10 cellular contexts compared by ENCODE assay signal in the genomic region with DNA sequence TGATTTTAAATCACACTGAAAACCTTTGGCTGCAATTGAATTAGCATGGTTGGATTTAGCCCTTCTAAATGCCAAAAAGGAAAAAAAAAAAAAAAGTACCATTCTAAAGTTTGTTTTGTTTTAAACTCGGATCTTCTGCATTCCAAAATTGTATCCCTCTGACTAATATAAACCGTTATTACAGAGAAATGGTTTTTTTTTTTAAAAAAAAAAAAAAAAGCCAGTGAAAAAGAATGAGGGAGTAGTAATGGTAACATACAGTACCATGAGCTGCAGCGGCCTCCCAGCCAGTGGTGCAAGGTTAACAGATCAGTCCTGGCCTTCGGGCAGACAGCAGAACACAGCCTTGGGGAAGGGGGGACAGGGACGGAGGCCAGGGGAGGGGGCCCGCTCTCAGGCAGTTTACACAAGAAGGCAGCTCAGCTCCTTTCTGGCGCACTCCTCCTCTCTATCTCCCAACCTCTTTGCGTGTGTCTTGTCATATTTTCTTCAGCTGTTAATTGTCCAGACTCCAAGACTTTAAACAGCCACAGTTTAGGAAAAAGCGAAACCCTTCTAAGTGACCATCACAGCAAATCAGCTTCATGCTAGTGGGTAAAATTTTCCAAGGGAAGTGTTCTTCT.
DNase-seq lines count a peak whose midpoint lies in the region; ATAC-seq, FAIRE-seq and TF ChIP-seq lines count a peak whose summit lies in the region.
"Had no signal": no experiment of that assay in that cellular context is flagged by ENCODE, and none has a peak within 500 bp of the region (broad histone marks: within the 10 kb centered on the region; RNA-seq: fewer than 3 reads in every experiment).

No MANE protein-coding gene starts in this region.

- POLR2A ChIA-PET in H1 (lab: Charles Lee; ENCODE audit: partially characterized antibody), result interaction anchor here (0.7 to 1.6 kb wide), 4 partner anchors 12 to 105 kb away, joined by 3 to 4 read pairs (median 4); no protein-coding TSS in a partner anchor
- POLR2A ChIA-PET in activated CD4-positive, alpha-beta T cell treated with anti-CD3 and anti-CD28 coated beads, Interleukin-2, amount 10 ng/mL, durations not matched to agents 7 days and 5 days (lab: Charles Lee), result no interaction called here

- peak overlapping the region in 1 of 4 experiments; percentile 43; a peak in 2 of 7 replicates for H3K9ac ChIP-seq in H1 (replicated peaks in 1 of 4; ENCODE audit: extremely low read depth in 1 of 4, low read depth in 3 of 4, low read length in 3 of 4)

- peaks cover 5% of the 10 kb centered on the region for H3K23me2 ChIP-seq in H1 (ENCODE audit: low read depth, low read length)

- 0 out of 2 replicates have a peak, but pooled peaks cover 2% of the 10 kb centered on the region for H3K79me1 ChIP-seq in H1 (ENCODE audit: low read depth, low read length)

- no peaks in the 10 kb centered on the region for H3K4me1 Mint-ChIP-seq in activated CD4-positive, alpha-beta T cell treated with anti-CD3 and anti-CD28 coated beads, Interleukin-2, amount 10 ng/mL, durations not matched to agents 7 days and 5 days

- no peak overlapping the region for H3K56ac ChIP-seq in H1 (replicated peaks; ENCODE audit: insufficient read length, low read depth, low read length)

- H3K36me3 ChIP-seq in H1 (ENCODE audit: control insufficient read depth in 2 of 4, insufficient read depth in 4 of 4, low read length in 3 of 4) (no peaks in the 10 kb centered on the region; a peak in 1 of 8 replicates), lower lobe of right lung (no peaks in the 10 kb centered on the region), tibial artery (no peaks in the 10 kb centered on the region)

- no peak for FAIRE-seq in H1 (lab: Jason Lieb, UNC)

- no peak overlapping the region for H4K5ac ChIP-seq in H1 (ENCODE audit: insufficient read length, low read depth, low read length)

- no peak overlapping the region for H2BK5ac ChIP-seq in H1 (ENCODE audit: low read depth, low read length)

- H3K9me3 ChIP-seq in H1 (ENCODE audit: insufficient read depth in 2 of 2, low read depth in 1 of 2, low read length in 1 of 2) (no peaks in the 10 kb centered on the region), lower lobe of right lung (no peaks in the 10 kb centered on the region), tibial artery (no peaks in the 10 kb centered on the region)

- H2BK12ac ChIP-seq in H1 (ENCODE audit: low read depth, low read length), result peak overlapping the region; percentile 27; the same call in 1 of the 2 replicates

- CTCF ChIA-PET in H1 (lab: Charles Lee; ENCODE audit: partially characterized antibody), result interaction anchor here (0.6 to 1.0 kb wide), 2 partner anchors 14 to 37 kb away, joined by 3 to 4 read pairs; no protein-coding TSS in a partner anchor
- CTCF ChIA-PET in activated CD4-positive, alpha-beta T cell treated with anti-CD3 and anti-CD28 coated beads, Interleukin-2, amount 10 ng/mL, durations not matched to agents 7 days and 5 days (lab: Charles Lee), result no interaction called here

- peak overlapping the region; percentile 14 for H3K18ac ChIP-seq in H1 (ENCODE audit: extremely low read depth, low read length)

- no peak overlapping the region for H3K23ac ChIP-seq in H1 (ENCODE audit: insufficient read length)

- peaks cover 0 to 14% of the 10 kb centered on the region in 2 experiments; a peak in 2 of 4 replicates for H3K79me2 ChIP-seq in H1 (ENCODE audit: control insufficient read depth in 1 of 2, insufficient read depth in 2 of 2, low read length in 2 of 2)

- DNase-seq in H1 (ENCODE audit: low read depth in 1 of 2, low spot score in 2 of 2) (no peak), lower lobe of right lung (no peak), tibial artery (peak; percentile 69 to 79), NCI-H187 treated with DMSO at 0.1 percent for 48 hours (lab: John Stamatoyannopoulos, UW) (no peak), cortex of kidney (lab: John Stamatoyannopoulos, UW) (no peak)
- DNase-seq in activated CD4-positive, alpha-beta T cell treated with anti-CD3 and anti-CD28 coated beads, Interleukin-2, amount 10 ng/mL, durations not matched to agents 7 days and 5 days, result no peak
- DNase-seq: SIG-M5; stimulated activated CD4-positive, alpha-beta T cell treated with anti-CD3 and anti-CD28 coated beads, Interleukin-2, amount 100 ng/mL, for 48 hours had no signal

- H4K8ac ChIP-seq in H1 (ENCODE audit: extremely low read depth, insufficient read depth, low read length), result no peak overlapping the region

- no peak overlapping the region for H3K27ac Mint-ChIP-seq in activated CD4-positive, alpha-beta T cell treated with anti-CD3 and anti-CD28 coated beads, Interleukin-2, amount 10 ng/mL, durations not matched to agents 7 days and 5 days

- H3K4me3 ChIP-seq in H1 (ENCODE audit: extremely low read depth in 1 of 4, insufficient read depth in 2 of 4, low read depth in 3 of 4, low read length in 4 of 4) (peak overlapping the region in 1 of 4 experiments; percentile 41; a peak in 2 of 8 replicates), lower lobe of right lung (peak overlapping the region; percentile 23), tibial artery (peak overlapping the region; percentile 41 to 51)

- no peaks in the 10 kb centered on the region for H3K27me3 ChIP-seq in H1 (replicated peaks in 1 of 4; ENCODE audit: control insufficient read depth in 3 of 4, extremely low read depth in 1 of 4, insufficient read depth in 3 of 4, low read length in 3 of 4)
- no peaks in the 10 kb centered on the region for H3K27me3 ChIP-seq in lower lobe of right lung (ENCODE audit: low read depth)
- H3K27me3 ChIP-seq in tibial artery, result no peaks in the 10 kb centered on the region

- 26% methylated on average over 8 of the region's 9 CpGs; no CpG with 5 or more reads in 1 of the 2 experiments for WGBS in H1 (ENCODE audit: extremely low coverage in 1 of 2, insufficient coverage in 1 of 2, insufficient read length in 1 of 2, insufficient replicate concordance in 2 of 2, low coverage in 1 of 2, low lambda C conversion rate in 2 of 2, missing lambda C conversion rate in 1 of 2), 2 experiments

- H3K14ac ChIP-seq in H1 (ENCODE audit: insufficient read length), result no peak overlapping the region

- peak overlapping the region; percentile 70 for H4K91ac ChIP-seq in H1 (replicated peaks; ENCODE audit: insufficient read length, low read length)

- H3K27ac ChIP-seq in H1 (ENCODE audit: low read depth, low read length), result no peak overlapping the region; the same call in 1 of the 2 replicates
- peak overlapping the region; percentile 82 for H3K27ac ChIP-seq in lower lobe of right lung
- H3K27ac ChIP-seq in tibial artery, result peak overlapping the region; percentile 79 to 81

- TF ChIP-seq CTCF in H1 (IDR thresholded peaks at IDR 0.05; ENCODE audit: control extremely low read depth in 1 of 3, insufficient read depth in 1 of 3, low read depth in 1 of 3, low read length in 3 of 3) (no peak), lower lobe of right lung (IDR thresholded peaks at IDR 0.05) (no peak), tibial artery (IDR thresholded peaks at IDR 0.05) (no peak)

- H3K27me3 Mint-ChIP-seq in activated CD4-positive, alpha-beta T cell treated with anti-CD3 and anti-CD28 coated beads, Interleukin-2, amount 10 ng/mL, durations not matched to agents 7 days and 5 days, result no peaks in the 10 kb centered on the region

- H2AFZ ChIP-seq in H1 (ENCODE audit: low read length), result no peak overlapping the region

- ATAC-seq in lower lobe of right lung, result peak; percentile 29 to 58
- no peak for ATAC-seq in GM18520 (IDR thresholded peaks at IDR 0.05; ENCODE audit: unreplicated experiment)

- H3K36me3 Mint-ChIP-seq in activated CD4-positive, alpha-beta T cell treated with anti-CD3 and anti-CD28 coated beads, Interleukin-2, amount 10 ng/mL, durations not matched to agents 7 days and 5 days (ENCODE audit: low read depth), result no peaks in the 10 kb centered on the region

- TF ChIP-seq RAD21 in Ishikawa (IDR thresholded peaks at IDR 0.05; ENCODE audit: low read depth), result no peak
- no peak for TF ChIP-seq RAD21 in H1 (IDR thresholded peaks at IDR 0.05 in 1 of 2, conservative IDR thresholded peaks at IDR 0.05 in 1 of 2; ENCODE audit: low read depth in 2 of 2, low read length in 2 of 2)

- H2BK20ac ChIP-seq in H1 (ENCODE audit: low read length), result no peak overlapping the region

- no peak overlapping the region for H2AK5ac ChIP-seq in H1 (ENCODE audit: low read depth, low read length)

- intact Hi-C loops in lower lobe of right lung (cut with DNase I) (no loop called here), tibial artery (cut with DNase I; ENCODE audit: low total_unique reads) (no loop called here)

- 0 out of 3 replicates have a peak, but pooled peaks of 1 of the 2 experiments have one; percentile 30 for TF ChIP-seq POLR2A in H1 (IDR thresholded peaks at IDR 0.05; ENCODE audit: control extremely low read depth in 1 of 2, low read depth in 2 of 2, low read length in 2 of 2)

- peak overlapping the region; percentile 66 to 68 for H3K4me2 ChIP-seq in H1 (ENCODE audit: insufficient read depth in 1 of 2, low read depth in 2 of 2, low read length in 2 of 2)

- H3K9me3 Mint-ChIP-seq in activated CD4-positive, alpha-beta T cell treated with anti-CD3 and anti-CD28 coated beads, Interleukin-2, amount 10 ng/mL, durations not matched to agents 7 days and 5 days, result no peaks in the 10 kb centered on the region

- H3K4me1 ChIP-seq in H1 (replicated peaks in 1 of 4; ENCODE audit: control insufficient read depth in 3 of 4, insufficient read depth in 4 of 4, low read length in 3 of 4) (peaks cover 3 to 26% (median 19%) of the 10 kb centered on the region in 4 experiments), lower lobe of right lung (peaks cover 4% of the 10 kb centered on the region), tibial artery (peaks cover 0 to 23% (median 5%) of the 10 kb centered on the region in 4 donors)

- no peak overlapping the region for H2BK15ac ChIP-seq in H1 (ENCODE audit: low read length)

- H3K4me3 Mint-ChIP-seq in activated CD4-positive, alpha-beta T cell treated with anti-CD3 and anti-CD28 coated beads, Interleukin-2, amount 10 ng/mL, durations not matched to agents 7 days and 5 days, result no peak overlapping the region

- TF ChIP-seq EP300 in Ishikawa (IDR thresholded peaks at IDR 0.05; ENCODE audit: borderline replicate concordance), result no peak
- no peak for TF ChIP-seq EP300 in H1 (IDR thresholded peaks at IDR 0.05; ENCODE audit: borderline replicate concordance in 1 of 2, low read depth in 2 of 2, low read length in 2 of 2)

- H2BK120ac ChIP-seq in H1 (replicated peaks; ENCODE audit: low read depth, low read length), result no peak overlapping the region

- no peaks in the 10 kb centered on the region for H4K20me1 ChIP-seq in H1 (replicated peaks in 1 of 2; ENCODE audit: control insufficient read depth in 1 of 2, insufficient read depth in 2 of 2, low read length in 2 of 2)

- peak overlapping the region; percentile 28 for H3K4ac ChIP-seq in H1 (replicated peaks; ENCODE audit: insufficient read length, low read depth, low read length)

TF ChIP-seq in Ishikawa, 13 proteins besides CTCF, POLR2A, EP300 and RAD21:
- TF ChIP-seq FOXM1 (IDR thresholded peaks at IDR 0.05; ENCODE audit: borderline replicate concordance, low read depth) (peak; percentile 66), TCF12 (IDR thresholded peaks at IDR 0.05; ENCODE audit: low read depth) (no peak)

TF ChIP-seq in H1, 55 proteins besides CTCF, POLR2A, EP300 and RAD21 (continues in another document):
- peak; percentile 18 for TF ChIP-seq ASH2L (IDR thresholded peaks at IDR 0.05; ENCODE audit: low read length)
- TF ChIP-seq CTBP2 (IDR thresholded peaks at IDR 0.05; ENCODE audit: borderline replicate concordance, insufficient read depth, insufficient read length, low read length), result no peak
- TF ChIP-seq TEAD4 (IDR thresholded peaks at IDR 0.05; ENCODE audit: low read depth, low read length), result no peak

Comparison
In these comparisons a context has a peak if more than half of its experiments do, and no peak if none do; other contexts are left out.
1. DNase-seq: peak in tibial artery (2 of 2); none in H1 (0 of 2), lower lobe of right lung (single experiment), NCI-H187 treated with DMSO at 0.1 percent for 48 hours (single experiment), activated CD4-positive, alpha-beta T cell treated with anti-CD3 and anti-CD28 coated beads, Interleukin-2, amount 10 ng/mL, durations not matched to agents 7 days and 5 days (single experiment) and cortex of kidney (single experiment).